ENCODE assay signal across 13 cellular contexts in the genomic region with DNA sequence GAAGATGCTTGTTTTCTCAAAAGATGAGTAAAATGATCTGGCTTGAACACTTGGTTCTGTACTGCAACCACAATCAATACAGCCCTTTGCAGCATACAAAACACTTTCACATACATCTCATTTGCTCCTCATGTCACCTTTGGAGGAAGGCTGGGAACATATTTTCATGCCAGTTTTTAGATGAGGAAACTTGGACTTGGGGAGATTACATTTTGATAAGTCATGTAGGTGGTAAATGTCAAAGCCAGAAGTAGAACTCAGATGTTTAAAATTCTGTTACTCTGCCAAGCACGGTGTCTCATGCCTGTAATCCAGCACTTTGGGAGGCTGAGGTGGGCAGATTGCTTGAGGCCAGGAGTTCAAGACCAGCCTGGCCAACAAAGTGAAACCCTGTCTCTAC.
A peak's percentile ranks its signal among the peaks of the same experiment; 100 is the strongest.
DNase-seq lines count a peak whose midpoint lies in the region; ATAC-seq and TF ChIP-seq lines count a peak whose summit lies in the region.
"Had no signal": no experiment of that assay in that cellular context is flagged by ENCODE, and none has a peak within 500 bp of the region (broad histone marks: within the 10 kb centered on the region; RNA-seq: fewer than 3 reads in every experiment).

No MANE protein-coding gene starts in this region.

- H3K27ac ChIP-seq in PC-9 (peak overlapping the region; percentile 41; the same call in 1 of the 2 replicates), sigmoid colon (peak overlapping the region; percentile 34 to 89 (median 86))

- no peaks in the 10 kb centered on the region for H4K20me1 ChIP-seq in PC-9 (ENCODE audit: insufficient read depth)

- TF ChIP-seq EP300 in sigmoid colon (IDR thresholded peaks at IDR 0.05) = no peak

- H3K36me3 ChIP-seq in PC-9 (ENCODE audit: low read depth) (0 out of 2 replicates have a peak, but pooled peaks cover 12% of the 10 kb centered on the region), sigmoid colon (peaks cover 0 to 49% (median 17%) of the 10 kb centered on the region in 4 donors)

- H3K4me2 ChIP-seq in PC-9 = no peak overlapping the region
- H3K4me2 ChIP-seq: hepatocyte had no signal

- no TSS peak for BruUV-seq in PC-9 (replicated peaks; lab: Mats Ljungman, UMichigan)

- no peak for ATAC-seq in GM21515 (IDR thresholded peaks at IDR 0.05; ENCODE audit: unreplicated experiment)

- 37 to 94% methylated on average over 1 of the region's 1 CpG for WGBS in sigmoid colon, 2 donors

- H3F3A ChIP-seq in PC-9 (ENCODE audit: insufficient read depth, low read depth) = no peaks in the 10 kb centered on the region

- H3K4me1 ChIP-seq in PC-9 (replicated peaks; ENCODE audit: insufficient read depth) (peaks cover 32% of the 10 kb centered on the region), sigmoid colon (peaks cover 0 to 44% (median 38%) of the 10 kb centered on the region in 4 donors)

- intact Hi-C loops in PC-9 (cut with micrococcal nuclease; ENCODE audit: unreplicated experiment) = no loop called here
- intact Hi-C loops in sigmoid colon (cut with DNase I) = no loop called here

- H2AFZ ChIP-seq in PC-9 = no peak overlapping the region
- H2AFZ ChIP-seq: hepatocyte had no signal

- H3K4me3 ChIP-seq in AG10803 (ENCODE audit: low read length) = no peak overlapping the region
- no peak overlapping the region for H3K4me3 ChIP-seq in PC-9
- H3K4me3 ChIP-seq in sigmoid colon = no peak overlapping the region
- H3K4me3 ChIP-seq: hepatocyte, right atrium auricular region had no signal

- TF ChIP-seq CTCF in AG10803 (conservative IDR thresholded peaks at IDR 0.05; ENCODE audit: low read length) = no peak
- TF ChIP-seq CTCF in PC-9 (conservative IDR thresholded peaks at IDR 0.05) = no peak
- no peak for TF ChIP-seq CTCF in chondrocyte (IDR thresholded peaks at IDR 0.05)
- TF ChIP-seq CTCF in sigmoid colon (IDR thresholded peaks at IDR 0.05) = no peak
- TF ChIP-seq CTCF in endothelial cell (IDR thresholded peaks at IDR 0.05; ENCODE audit: unreplicated experiment) = no peak

- DNase-seq in AG10803 (ENCODE audit: low read depth) (peak; percentile 38), PC-9 (no peak), chondrocyte (ENCODE audit: low spot score) (no peak), sigmoid colon (no peak), DMS 273 treated with DMSO at 0.1 percent for 48 hours (lab: John Stamatoyannopoulos, UW) (no peak), endothelial cell (ENCODE audit: low spot score) (no peak)
- DNase-seq in activated CD4-positive, CD25-positive, alpha-beta regulatory T cell (lab: John Stamatoyannopoulos, UW) = no peak
- DNase-seq: kidney, NCI-H1930, NCI-H510A treated with DMSO at 0.1 percent for 48 hours had no signal

- H3K27me3 ChIP-seq in PC-9 (ENCODE audit: insufficient read depth, low read depth) (no peaks in the 10 kb centered on the region), sigmoid colon (no peaks in the 10 kb centered on the region)
- H3K27me3 ChIP-seq: hepatocyte, right atrium auricular region had no signal

- peaks cover 37% of the 10 kb centered on the region for H3K36me3 Mint-ChIP-seq in chondrocyte (ENCODE audit: low read depth)
- H3K36me3 Mint-ChIP-seq in endothelial cell (ENCODE audit: low read depth, unreplicated experiment) = peaks cover 9% of the 10 kb centered on the region

- H3K27ac Mint-ChIP-seq in chondrocyte (ENCODE audit: unreplicated experiment) = peak overlapping the region; percentile 87
- H3K27ac Mint-ChIP-seq in endothelial cell (ENCODE audit: unreplicated experiment) = no peak overlapping the region

- H3K9me2 ChIP-seq in PC-9 (ENCODE audit: insufficient read depth) = no peaks in the 10 kb centered on the region

- H3K79me2 ChIP-seq in PC-9 (ENCODE audit: low read depth) = no peaks in the 10 kb centered on the region
- H3K79me2 ChIP-seq: hepatocyte had no signal

- TF ChIP-seq POLR2A in sigmoid colon (IDR thresholded peaks at IDR 0.05) = no peak

- no peak overlapping the region for H3K4me3 Mint-ChIP-seq in chondrocyte (ENCODE audit: unreplicated experiment)
- no peak overlapping the region for H3K4me3 Mint-ChIP-seq in endothelial cell (ENCODE audit: unreplicated experiment)

- POLR2A ChIA-PET in PC-9 (lab: Charles Lee; ENCODE audit: unreplicated experiment) = no interaction called here

- CTCF ChIA-PET in PC-9 (lab: Charles Lee) = no interaction called here

- H3K9me3 ChIP-seq in PC-9 (ENCODE audit: insufficient read depth, low read depth) (no peaks in the 10 kb centered on the region), sigmoid colon (no peaks in the 10 kb centered on the region)
- H3K9me3 ChIP-seq: right atrium auricular region had no signal

- H3K9me3 Mint-ChIP-seq in chondrocyte (ENCODE audit: low read depth) (no peaks in the 10 kb centered on the region), endothelial cell (ENCODE audit: unreplicated experiment) (no peaks in the 10 kb centered on the region)

- peaks cover 62% of the 10 kb centered on the region for H3K4me1 Mint-ChIP-seq in chondrocyte (ENCODE audit: low read depth)
- H3K4me1 Mint-ChIP-seq in endothelial cell (ENCODE audit: unreplicated experiment) = peaks cover 3% of the 10 kb centered on the region

- H3K27me3 Mint-ChIP-seq in chondrocyte (ENCODE audit: low read depth) (no peaks in the 10 kb centered on the region), endothelial cell (ENCODE audit: unreplicated experiment) (peaks cover 4% of the 10 kb centered on the region)
